ENCODE assay signal across 1 cellular context in the genomic region with DNA sequence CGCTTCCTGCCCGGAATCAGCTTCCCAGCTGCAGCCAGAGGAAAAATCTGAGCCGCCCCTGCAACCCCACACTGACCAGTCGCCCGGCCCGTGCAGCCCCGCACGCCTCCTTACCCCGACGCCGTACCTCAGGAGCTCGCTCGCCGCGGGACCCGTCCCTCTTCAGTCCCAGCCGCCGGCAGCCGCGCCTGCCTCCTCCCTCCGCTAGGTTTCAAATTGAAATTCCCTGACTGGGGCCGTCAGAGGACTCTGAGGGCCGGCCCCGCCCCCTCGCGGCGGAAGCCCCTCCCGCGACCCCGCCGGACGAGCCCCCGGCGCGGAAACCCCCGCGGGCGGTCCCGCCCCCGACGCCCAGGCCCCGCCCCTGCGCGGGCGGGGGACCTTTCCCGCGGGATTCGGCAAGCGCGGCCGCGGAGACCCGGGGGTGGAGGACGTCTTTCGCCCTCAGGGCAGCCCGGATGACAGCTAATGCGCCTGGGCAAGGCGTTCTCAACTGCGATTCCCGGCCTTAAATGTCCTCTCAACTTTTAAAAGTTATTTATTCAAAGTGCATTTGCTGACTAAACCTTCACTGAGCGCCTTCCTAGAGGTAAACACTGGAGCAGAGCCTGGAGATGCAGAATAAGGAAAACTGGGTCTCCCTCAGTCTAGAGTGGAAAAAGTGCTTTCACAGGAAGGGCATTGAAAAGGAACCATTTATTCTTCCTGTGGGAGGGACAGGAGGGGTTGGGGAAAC.
A peak's percentile ranks its signal among the peaks of the same experiment; 100 is the strongest.
TF ChIP-seq lines count a peak whose summit lies in the region.

A gene (minus strand): TSS at position 218 of the 736 bp plus-strand sequence. CDS start 106,760 bp downstream, outside the sequence.

TF ChIP-seq in IMR-90, 13 proteins besides CTCF, POLR2A, EP300 and RAD21:
- TF ChIP-seq BHLHE40 (IDR thresholded peaks at IDR 0.05; ENCODE audit: low read depth, low read length) (peak; percentile 48; the same call in 1 of the 2 replicates), MAZ (IDR thresholded peaks at IDR 0.05; ENCODE audit: borderline replicate concordance, low read depth, low read length) (peak; percentile 98), CEBPB (IDR thresholded peaks at IDR 0.05; ENCODE audit: low read depth, low read length) (no peak), MXI1 (IDR thresholded peaks at IDR 0.05; ENCODE audit: borderline replicate concordance, low read depth, low read length) (peak; percentile 77; the same call in 1 of the 2 replicates)
